11 cellular contexts compared by ENCODE assay signal in the genomic region with DNA sequence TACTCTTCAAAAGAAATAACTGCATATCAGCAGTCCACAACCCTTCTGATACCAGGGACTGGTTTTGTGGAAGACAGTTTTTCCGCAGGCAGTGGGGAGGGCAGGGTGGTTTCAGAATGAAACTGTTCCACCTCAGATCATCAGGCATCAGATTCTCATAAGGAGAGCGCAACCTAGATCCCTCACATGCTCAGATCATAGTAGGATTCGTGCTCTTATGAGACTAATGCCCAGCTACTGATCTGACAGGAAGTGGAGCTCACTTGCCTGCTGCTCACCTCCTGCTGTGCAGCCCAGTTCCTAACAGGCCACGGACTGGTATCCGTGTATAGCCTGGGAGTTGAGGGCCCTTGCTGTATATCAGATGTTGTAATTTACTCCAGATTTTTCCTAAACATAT. TPM values are rescaled to one million over a fixed set of nuclear protein-coding genes. Genes with fewer than 3 reads are reported as not detected.
DNase-seq lines count a peak whose midpoint lies in the region; ATAC-seq and TF ChIP-seq lines count a peak whose summit lies in the region.
"Had no signal": no experiment of that assay in that cellular context is flagged by ENCODE, and none has a peak within 500 bp of the region (broad histone marks: within the 10 kb centered on the region; RNA-seq: fewer than 3 reads in every experiment).

No MANE protein-coding gene starts in this region.

- no peak overlapping the region for H3K4me3 ChIP-seq in gastroesophageal sphincter
- H3K4me3 ChIP-seq: BLaER1 treated with 17β-estradiol and CSF1 and Interleukin-3, amounts not matched to agents 10 nM and 100 nM had no signal

- peaks cover 30% of the 10 kb centered on the region for H3K4me1 Mint-ChIP-seq in activated CD4-positive, alpha-beta T cell treated with anti-CD3 and anti-CD28 coated beads, Interleukin-2, amount 10 ng/mL, durations not matched to agents 24 days and 14 days
- peaks cover 43 to 48% of the 10 kb centered on the region in 2 donors for H3K4me1 Mint-ChIP-seq in natural killer cell

- WGBS in gastroesophageal sphincter (ENCODE audit: low coverage in 1 of 2), 2 donors = 64 to 82% methylated on average over 2 to 5 of the region's 5 CpGs

- no peaks in the 10 kb centered on the region for H3K9me3 ChIP-seq in gastroesophageal sphincter

- TF ChIP-seq EP300 in gastroesophageal sphincter (IDR thresholded peaks at IDR 0.05) = no peak

- H3K36me3 Mint-ChIP-seq in activated CD4-positive, alpha-beta T cell treated with anti-CD3 and anti-CD28 coated beads, Interleukin-2, amount 10 ng/mL, durations not matched to agents 24 days and 14 days (ENCODE audit: low read depth) = peaks cover 37% of the 10 kb centered on the region
- no peaks in the 10 kb centered on the region for H3K36me3 Mint-ChIP-seq in natural killer cell

- peak overlapping the region in 1 of 4 donors; percentile 34 for H3K27ac ChIP-seq in gastroesophageal sphincter

- in situ Hi-C loops in SK-MEL-5 (cut with HindIII; ENCODE audit: low pct_unique_long_range_greater_than_20kb, low sequenced_read_pairs) = no loop called here

- peaks cover 0 to 49% (median 6%) of the 10 kb centered on the region in 3 donors for H3K4me1 ChIP-seq in gastroesophageal sphincter

- ATAC-seq in HG02852 (IDR thresholded peaks at IDR 0.05; ENCODE audit: unreplicated experiment) (peak; percentile 70), natural killer cell (peak; percentile 55 to 74 (median 71)), gastroesophageal sphincter (no peak)

- H3K4me3 Mint-ChIP-seq in activated CD4-positive, alpha-beta T cell treated with anti-CD3 and anti-CD28 coated beads, Interleukin-2, amount 10 ng/mL, durations not matched to agents 24 days and 14 days = no peak overlapping the region
- peak overlapping the region; percentile 40 for H3K4me3 Mint-ChIP-seq in natural killer cell

- no peaks in the 10 kb centered on the region for H3K27me3 Mint-ChIP-seq in activated CD4-positive, alpha-beta T cell treated with anti-CD3 and anti-CD28 coated beads, Interleukin-2, amount 10 ng/mL, durations not matched to agents 24 days and 14 days
- no peaks in the 10 kb centered on the region for H3K27me3 Mint-ChIP-seq in natural killer cell (ENCODE audit: low read depth in 2 of 2)
- H3K27me3 Mint-ChIP-seq: IgD-negative memory B cell had no signal

- no peaks in the 10 kb centered on the region for H3K27me3 ChIP-seq in gastroesophageal sphincter
- H3K27me3 ChIP-seq: BLaER1 treated with 17β-estradiol and CSF1 and Interleukin-3, amounts not matched to agents 10 nM and 100 nM had no signal

- H3K9me3 Mint-ChIP-seq in activated CD4-positive, alpha-beta T cell treated with anti-CD3 and anti-CD28 coated beads, Interleukin-2, amount 10 ng/mL, durations not matched to agents 24 days and 14 days = no peaks in the 10 kb centered on the region
- H3K9me3 Mint-ChIP-seq in natural killer cell = no peaks in the 10 kb centered on the region
- H3K9me3 Mint-ChIP-seq: activated T-helper 2 cell treated with anti-CD3 and anti-CD28 coated beads, Interferon-gamma antibody, Interleukin-2, Interleukin-4, amounts not matched to agents 10 μg/mL and 5 μg/mL and 100 μg/mL, durations not matched to agents 14 hours and 24 hours and 36 hours; IgD-negative memory B cell had no signal

- peak; percentile 13 to 47 for DNase-seq in activated CD4-positive, alpha-beta T cell treated with anti-CD3 and anti-CD28 coated beads, Interleukin-2, amount 50 U/mL, for 48 hours
- no peak for DNase-seq in activated CD4-positive, alpha-beta T cell treated with anti-CD3 and anti-CD28 coated beads, Interleukin-2, amount 10 ng/mL, durations not matched to agents 24 days and 14 days
- DNase-seq in SK-MEL-5 (ENCODE audit: low read depth, low spot score) (peak; percentile 59), natural killer cell (no peak), GM03348 (ENCODE audit: low spot score) (no peak), pons (ENCODE audit: low spot score) (no peak)

- no peak overlapping the region for H3K27ac Mint-ChIP-seq in activated CD4-positive, alpha-beta T cell treated with anti-CD3 and anti-CD28 coated beads, Interleukin-2, amount 10 ng/mL, durations not matched to agents 24 days and 14 days
- H3K27ac Mint-ChIP-seq in natural killer cell = peak overlapping the region; percentile 86
- H3K27ac Mint-ChIP-seq: activated T-helper 2 cell treated with anti-CD3 and anti-CD28 coated beads, Interferon-gamma antibody, Interleukin-2, Interleukin-4, amounts not matched to agents 10 μg/mL and 5 μg/mL and 100 μg/mL, durations not matched to agents 14 hours and 24 hours and 36 hours had no signal

- TF ChIP-seq POLR2A in gastroesophageal sphincter (IDR thresholded peaks at IDR 0.05) = no peak

- peaks cover 0 to 7% of the 10 kb centered on the region in 2 donors for H3K36me3 ChIP-seq in gastroesophageal sphincter

- TF ChIP-seq CTCF in natural killer cell (IDR thresholded peaks at IDR 0.05) = no peak
- TF ChIP-seq CTCF in gastroesophageal sphincter (IDR thresholded peaks at IDR 0.05) = no peak

- intact Hi-C loops in activated CD4-positive, alpha-beta T cell treated with anti-CD3 and anti-CD28 coated beads, Interleukin-2, amount 10 ng/mL, durations not matched to agents 24 days and 14 days (cut with micrococcal nuclease) = no loop called here
- intact Hi-C loops in natural killer cell (cut with micrococcal nuclease) = no loop called here

RNA-seq across cellular contexts. Expression of gene RO60, which starts 11.5 kb away (rescaled TPM):
- total RNA-seq in activated CD4-positive, alpha-beta T cell treated with anti-CD3 and anti-CD28 coated beads, Interleukin-2, amount 10 ng/mL, durations not matched to agents 24 days and 14 days = 70.2 and 70.9 TPM in 2 replicates
- total RNA-seq in SK-MEL-5 (2014; rRNA removed; shearing (Covaris generic)) = 106 and 115 TPM in 2 replicates
- 22.5 and 35.6 TPM in 2 replicates for polyA plus RNA-seq in SK-MEL-5 (2015; cell fraction: cytosol; rRNA removed)
- 15.6 and 25.1 TPM in 2 replicates for polyA plus RNA-seq in SK-MEL-5 (2015; cell fraction: nucleus; rRNA removed)
- total RNA-seq in natural killer cell = 10 to 100 TPM; 74.3 to 95.5 (median 78.9) TPM
- 100 to 1,000 TPM; 137 to 185 (median 150) TPM for total RNA-seq in gastroesophageal sphincter

RNA-seq across cellular contexts. Expression of gene UCHL5, which starts 11.8 kb away (rescaled TPM):
- 89.2 and 97.2 TPM in 2 replicates for total RNA-seq in activated CD4-positive, alpha-beta T cell treated with anti-CD3 and anti-CD28 coated beads, Interleukin-2, amount 10 ng/mL, durations not matched to agents 24 days and 14 days
- total RNA-seq in SK-MEL-5 (2014; rRNA removed; shearing (Covaris generic)) = 39.6 and 41.4 TPM in 2 replicates
- 58.7 and 60.9 TPM in 2 replicates for polyA plus RNA-seq in SK-MEL-5 (2015; cell fraction: cytosol; rRNA removed)
- polyA plus RNA-seq in SK-MEL-5 (2015; cell fraction: nucleus; rRNA removed) = 41.1 and 54.0 TPM in 2 replicates
- 10 to 100 TPM; 44.3 to 53.9 (median 51.9) TPM for total RNA-seq in natural killer cell
- total RNA-seq in gastroesophageal sphincter = 10 to 100 TPM; 24.1 to 42.7 (median 32.8) TPM

RNA-seq across cellular contexts. Expression of gene GLRX2, which starts 34.3 kb away (rescaled TPM):
- total RNA-seq in activated CD4-positive, alpha-beta T cell treated with anti-CD3 and anti-CD28 coated beads, Interleukin-2, amount 10 ng/mL, durations not matched to agents 24 days and 14 days = 29.4 and 32.6 TPM in 2 replicates
- total RNA-seq in SK-MEL-5 (2014; rRNA removed; shearing (Covaris generic)) = 36.3 and 41.8 TPM in 2 replicates
- 18.0 and 29.8 TPM in 2 replicates for polyA plus RNA-seq in SK-MEL-5 (2015; cell fraction: cytosol; rRNA removed)
- 9.4 and 14.9 TPM in 2 replicates for polyA plus RNA-seq in SK-MEL-5 (2015; cell fraction: nucleus; rRNA removed)
- 10 to 100 TPM in 1 of 3 donors, 1 to 10 TPM in 2; 7.7 to 11.3 (median 9.5) TPM for total RNA-seq in natural killer cell
- total RNA-seq in gastroesophageal sphincter = 10 to 100 TPM in 2 of 4 donors, 1 to 10 TPM in 2; 7.0 to 14.4 (median 9.3) TPM

RNA-seq across cellular contexts. Expression of gene CDC73, which starts 50.9 kb away (rescaled TPM):
- 55.2 and 56.0 TPM in 2 replicates for total RNA-seq in activated CD4-positive, alpha-beta T cell treated with anti-CD3 and anti-CD28 coated beads, Interleukin-2, amount 10 ng/mL, durations not matched to agents 24 days and 14 days
- total RNA-seq in SK-MEL-5 (2014; rRNA removed; shearing (Covaris generic)) = 11.3 and 13.4 TPM in 2 replicates
- polyA plus RNA-seq in SK-MEL-5 (2015; cell fraction: cytosol; rRNA removed) = 17.2 and 20.7 TPM in 2 replicates
- 7.9 and 8.2 TPM in 2 replicates for polyA plus RNA-seq in SK-MEL-5 (2015; cell fraction: nucleus; rRNA removed)
- 10 to 100 TPM; 73.2 to 86.0 (median 82.6) TPM for total RNA-seq in natural killer cell
- 10 to 100 TPM; 42.7 to 73.3 (median 53.7) TPM for total RNA-seq in gastroesophageal sphincter

Comparison
In these comparisons a context has a peak if more than half of its experiments do, and no peak if none do; other contexts are left out.
1. DNase-seq: peak in activated CD4-positive, alpha-beta T cell treated with anti-CD3 and anti-CD28 coated beads, Interleukin-2, amount 50 U/mL, for 48 hours (2 of 2) and SK-MEL-5 (single experiment); none in activated CD4-positive, alpha-beta T cell treated with anti-CD3 and anti-CD28 coated beads, Interleukin-2, amount 10 ng/mL, durations not matched to agents 24 days and 14 days (single experiment), natural killer cell (single experiment), GM03348 (single experiment) and pons (single experiment).